ENCODE assay signal across 8 cellular contexts in the genomic region with DNA sequence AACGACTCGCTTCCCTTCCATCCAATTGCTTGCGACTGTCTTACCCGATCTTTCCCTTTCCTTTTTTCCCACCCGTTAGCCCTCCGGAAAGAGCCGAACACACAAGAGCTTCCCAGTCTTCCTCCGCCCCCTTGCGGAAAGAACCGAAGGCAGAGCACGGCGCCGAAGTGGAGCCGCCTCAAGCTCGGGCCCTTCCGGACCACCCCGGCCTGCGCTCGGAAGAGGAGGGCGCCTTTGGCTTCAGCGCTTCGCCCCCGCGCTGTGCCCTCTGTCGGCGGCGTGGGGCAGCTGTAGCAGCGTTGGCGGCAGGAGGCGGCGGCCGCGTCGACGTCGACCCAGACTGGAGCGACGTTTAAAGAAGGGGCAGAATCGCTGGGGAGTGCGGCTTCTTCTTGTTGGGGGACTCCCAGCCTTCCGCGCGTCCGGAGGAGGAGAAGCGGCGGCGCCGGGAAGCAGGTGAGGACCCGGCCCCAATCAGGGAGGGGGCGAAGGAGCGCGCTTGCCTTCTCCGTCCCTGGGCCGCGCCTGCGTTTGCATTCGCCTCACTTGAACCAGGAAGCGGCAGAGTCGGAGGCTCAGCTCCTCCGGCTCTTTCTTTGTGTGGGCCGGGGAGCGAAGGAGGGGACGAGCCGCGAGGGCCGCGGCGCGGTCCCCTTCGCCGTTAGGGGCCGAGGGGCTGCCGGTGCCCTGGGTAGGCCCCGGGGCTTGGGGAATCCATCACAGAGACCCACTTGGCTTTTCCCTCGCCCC. TPM values are rescaled to one million over a fixed set of nuclear protein-coding genes. Genes with fewer than 3 reads are reported as not detected.
A peak's percentile ranks its signal among the peaks of the same experiment; 100 is the strongest.
DNase-seq lines count a peak whose midpoint lies in the region; ATAC-seq and TF ChIP-seq lines count a peak whose summit lies in the region.

A gene with protein sequence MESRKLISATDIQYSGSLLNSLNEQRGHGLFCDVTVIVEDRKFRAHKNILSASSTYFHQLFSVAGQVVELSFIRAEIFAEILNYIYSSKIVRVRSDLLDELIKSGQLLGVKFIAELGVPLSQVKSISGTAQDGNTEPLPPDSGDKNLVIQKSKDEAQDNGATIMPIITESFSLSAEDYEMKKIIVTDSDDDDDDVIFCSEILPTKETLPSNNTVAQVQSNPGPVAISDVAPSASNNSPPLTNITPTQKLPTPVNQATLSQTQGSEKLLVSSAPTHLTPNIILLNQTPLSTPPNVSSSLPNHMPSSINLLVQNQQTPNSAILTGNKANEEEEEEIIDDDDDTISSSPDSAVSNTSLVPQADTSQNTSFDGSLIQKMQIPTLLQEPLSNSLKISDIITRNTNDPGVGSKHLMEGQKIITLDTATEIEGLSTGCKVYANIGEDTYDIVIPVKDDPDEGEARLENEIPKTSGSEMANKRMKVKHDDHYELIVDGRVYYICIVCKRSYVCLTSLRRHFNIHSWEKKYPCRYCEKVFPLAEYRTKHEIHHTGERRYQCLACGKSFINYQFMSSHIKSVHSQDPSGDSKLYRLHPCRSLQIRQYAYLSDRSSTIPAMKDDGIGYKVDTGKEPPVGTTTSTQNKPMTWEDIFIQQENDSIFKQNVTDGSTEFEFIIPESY (plus strand): TSS at position 291 of the 750 bp plus-strand sequence. CDS start 2,604 bp downstream, outside the sequence.

- peaks cover 0 to 26% (median 5%) of the 10 kb centered on the region in 6 donors for H3K36me3 ChIP-seq in spleen

- peaks cover 26% of the 10 kb centered on the region for H3K36me3 Mint-ChIP-seq in activated B cell treated with CpG ODN at 0.5 μM for 24 hours (ENCODE audit: low read depth)
- H3K36me3 Mint-ChIP-seq in immature natural killer cell: peaks cover 0 to 12% (median 4%) of the 10 kb centered on the region in 3 donors

- H3K4me3 ChIP-seq in spleen: peak within 1 kb of the TSS; percentile 42 to 80 (median 56)

- 0 to 50% (median 1%) methylated on average over 41 to 75 of the region's 75 CpGs for WGBS in spleen, 5 donors

- peaks cover 0 to 26% (median 14%) of the 10 kb centered on the region in 6 donors for H3K4me1 ChIP-seq in spleen

- ATAC-seq in HG03196 (IDR thresholded peaks at IDR 0.05; ENCODE audit: unreplicated experiment): peak; percentile 98
- peak; percentile 99 for ATAC-seq in activated B cell treated with CpG ODN at 0.5 μM for 24 hours (ENCODE audit: low read depth)

- H3K27ac Mint-ChIP-seq in activated B cell treated with CpG ODN at 0.5 μM for 24 hours (peak within 1 kb of the TSS; percentile 93), immature natural killer cell (peak within 1 kb of the TSS; percentile 83 to 96 (median 92))

- no peaks in the 10 kb centered on the region for H3K9me3 ChIP-seq in spleen

- intact Hi-C loops in activated B cell treated with CpG ODN at 0.5 μM for 24 hours (cut with micrococcal nuclease) (loop anchor here (1.0 to 10.0 kb wide), 3 partner anchors 59 to 374 kb away; a partner anchor contains a TSS), spleen (cut with DNase I; ENCODE audit: low total_unique reads) (no loop called here)

- H3K27me3 ChIP-seq in spleen (replicated peaks in 1 of 7): no peaks in the 10 kb centered on the region

- DNase-seq in AG09319 (ENCODE audit: extremely low read depth, low read depth) (peak; percentile 80), NCI-H226 (peak; percentile 83), activated B cell treated with CpG ODN at 0.5 μM for 24 hours (peak; percentile 74), immature natural killer cell (peak; percentile 81 to 85 (median 84)), spleen (peak; percentile 96)
- peak; percentile 84 for DNase-seq in central memory CD4-positive, alpha-beta T cell

- H3K27me3 Mint-ChIP-seq in activated B cell treated with CpG ODN at 0.5 μM for 24 hours (no peaks in the 10 kb centered on the region), immature natural killer cell (ENCODE audit: low read depth in 3 of 3) (peaks cover 0 to 9% (median 0%) of the 10 kb centered on the region in 3 donors)

- TF ChIP-seq POLR2A in GM18951 (IDR thresholded peaks at IDR 0.05; ENCODE audit: extremely low read depth, insufficient read depth, insufficient read length) (peak; percentile 46), spleen (IDR thresholded peaks at IDR 0.05) (peak in 1 of 3 donors; percentile 70)

- in situ Hi-C loops in GM18951 (cut with MboI; ENCODE audit: low sequenced_read_pairs, unreplicated experiment): no loop called here

- POLR2A ChIA-PET in activated B cell treated with CpG ODN at 0.5 μM for 24 hours (lab: Charles Lee): interaction anchor here (0.6 to 2.0 kb wide), 12 partner anchors 12 to 380 kb away, joined by 3 to 21 read pairs (median 5); a partner anchor contains a TSS

- TF ChIP-seq CTCF in AG09319 (IDR thresholded peaks at IDR 0.05; ENCODE audit: low read depth, low read length) (peak; percentile 54), activated B cell treated with CpG ODN at 0.5 μM for 24 hours (IDR thresholded peaks at IDR 0.05) (no peak), spleen (IDR thresholded peaks at IDR 0.05 in 8 of 11, conservative IDR thresholded peaks at IDR 0.05 in 3 of 11) (peak; percentile 66 to 87 (median 83))

- H3K9me3 Mint-ChIP-seq in activated B cell treated with CpG ODN at 0.5 μM for 24 hours: no peaks in the 10 kb centered on the region
- H3K9me3 Mint-ChIP-seq in immature natural killer cell: no peaks in the 10 kb centered on the region

- H3K4me1 Mint-ChIP-seq in activated B cell treated with CpG ODN at 0.5 μM for 24 hours (peaks cover 14% of the 10 kb centered on the region), immature natural killer cell (peaks cover 26 to 49% of the 10 kb centered on the region in 2 donors)

- H3K27ac ChIP-seq in spleen: peak within 1 kb of the TSS; percentile 76 to 94 (median 93)

- CTCF ChIA-PET in activated B cell treated with CpG ODN at 0.5 μM for 24 hours (lab: Charles Lee): interaction anchor here (0.6 to 1.6 kb wide), 3 partner anchors 19 to 58 kb away, joined by 4 to 8 read pairs (median 4); no protein-coding TSS in a partner anchor

- H3K4me3 Mint-ChIP-seq in activated B cell treated with CpG ODN at 0.5 μM for 24 hours (peak within 1 kb of the TSS; percentile 93), immature natural killer cell (peak within 1 kb of the TSS; percentile 92 to 96 (median 94))

RNA-seq across cellular contexts. Expression of the gene that starts here (rescaled TPM):
- total RNA-seq in activated B cell treated with CpG ODN at 0.5 μM for 24 hours (17.4 and 19.8 TPM in 2 replicates), spleen (10 to 100 TPM; 13.6 to 23.7 (median 19.3) TPM)
- polyA plus RNA-seq in immature natural killer cell (10 to 100 TPM in 1 of 3 donors, 1 to 10 TPM in 2; 7.3 to 13.6 (median 9.1) TPM), spleen (1 to 10 TPM; 4.7 to 8.8 (median 6.8) TPM)

Comparison
In these comparisons a context has a peak if more than half of its experiments do, and no peak if none do; other contexts are left out.
1. Peak in every context shown above with its lines: DNase-seq, ATAC-seq, H3K4me3 ChIP-seq and H3K27ac ChIP-seq.